26 cellular contexts compared by ENCODE assay signal in the genomic region with DNA sequence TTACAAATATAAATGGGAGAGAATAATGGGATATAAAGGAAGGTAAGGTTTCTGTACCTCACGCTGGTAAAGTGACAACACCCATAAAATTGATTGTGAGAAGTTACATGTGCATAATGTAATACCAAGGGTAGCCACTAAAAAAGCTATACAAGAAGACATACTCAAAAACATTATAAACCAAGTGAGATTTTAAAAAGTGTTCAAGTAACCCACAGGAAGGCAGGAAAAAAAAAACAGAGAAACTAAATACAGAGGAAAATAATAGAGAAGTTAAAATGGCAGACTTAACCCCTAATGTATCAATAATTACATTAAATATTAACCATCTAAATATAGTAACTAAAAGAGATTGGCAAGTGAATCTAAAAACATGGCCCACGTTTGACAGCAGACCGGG.
"Had no signal": no experiment of that assay in that cellular context is flagged by ENCODE, and none has a peak within 500 bp of the region (broad histone marks: within the 10 kb centered on the region; RNA-seq: fewer than 3 reads in every experiment).

No MANE protein-coding gene starts in this region.

- ATAC-seq: left ventricle myocardium superior; mucosa of descending colon; natural killer cell treated with Interleukin-12 subunit alpha and Interleukin-12 subunit beta and Interleukin-15 and Interleukin-18, amount 100 ng/mL, for 72 hours; sciatic nerve had no signal

- H3K4me3 ChIP-seq: colonic mucosa, esophagus squamous epithelium, lung, mucosa of descending colon, neural progenitor cell, prostate gland, right atrium auricular region, smooth muscle cell, stomach, thyroid gland had no signal

- H3K27me3 Mint-ChIP-seq: naive B cell had no signal

- DNase-seq: colonic mucosa; effector CD8-positive, alpha-beta T cell; erythroblast; esophagus squamous epithelium; head of caudate nucleus; left ventricle myocardium superior; mucosa of descending colon; naive B cell; stimulated activated CD4-positive, alpha-beta T cell treated with anti-CD3 and anti-CD28 coated beads, Interleukin-12 subunit alpha, Interleukin-12 subunit beta, amount 100 ng/mL, for 4 hours; stimulated activated CD4-positive, alpha-beta T cell treated with anti-CD3 and anti-CD28 coated beads, Interleukin-1b, Interleukin-23, amount 100 ng/mL, for 48 hours; stimulated activated CD4-positive, alpha-beta T cell treated with anti-CD3 and anti-CD28 coated beads, Interleukin-4, amount 100 ng/mL, for 1 hour; stimulated activated CD8-positive, alpha-beta memory T cell treated with anti-CD3 and anti-CD28 coated beads, Interleukin-4, amount 100 ng/mL, for 48 hours; stimulated activated naive CD4-positive, alpha-beta T cell treated with Interleukin-2 at 50 U/mL for 16 hours; stomach; thyroid gland; trophoblast cell had no signal

- H3K27ac Mint-ChIP-seq: dendritic cell treated with granulocyte-macrophage colony-stimulating factor and Interleukin-4, amounts not matched to agents 40 ng/mL and 50 ng/mL, for 4 days; memory B cell; natural killer cell treated with Interleukin-12 subunit alpha and Interleukin-12 subunit beta and Interleukin-15 and Interleukin-18, amount 100 ng/mL, for 72 hours; neural progenitor cell had no signal

- H3K9ac ChIP-seq: neural progenitor cell, parathyroid adenoma had no signal

- H3K9me3 Mint-ChIP-seq: dendritic cell treated with granulocyte-macrophage colony-stimulating factor and Interleukin-4, amounts not matched to agents 40 ng/mL and 50 ng/mL, for 4 days; natural killer cell treated with Interleukin-12 subunit alpha and Interleukin-12 subunit beta and Interleukin-15 and Interleukin-18, amount 100 ng/mL, for 72 hours had no signal

- H3K79me2 ChIP-seq: parathyroid adenoma had no signal

- H3K4me1 ChIP-seq: colonic mucosa, esophagus squamous epithelium, parathyroid adenoma, prostate gland, right atrium auricular region, stomach, thyroid gland had no signal

- H3K36me3 Mint-ChIP-seq: natural killer cell treated with Interleukin-12 subunit alpha and Interleukin-12 subunit beta and Interleukin-15 and Interleukin-18, amount 100 ng/mL, for 72 hours had no signal

- H3K4me2 ChIP-seq: neural progenitor cell, smooth muscle cell had no signal

- H3K36me3 ChIP-seq: colonic mucosa, esophagus squamous epithelium, neural progenitor cell, prostate gland, right atrium auricular region, stomach, thyroid gland had no signal

- H3K27me3 ChIP-seq: colonic mucosa, esophagus squamous epithelium, neural progenitor cell, right atrium auricular region, stomach, thyroid gland had no signal

- H2AFZ ChIP-seq: neural progenitor cell, parathyroid adenoma had no signal

- H3K27ac ChIP-seq: colonic mucosa, esophagus squamous epithelium, neural progenitor cell, parathyroid adenoma, prostate gland, right atrium auricular region, stomach, thyroid gland had no signal

- H3K4me3 Mint-ChIP-seq: dendritic cell treated with granulocyte-macrophage colony-stimulating factor and Interleukin-4, amounts not matched to agents 40 ng/mL and 50 ng/mL, for 4 days; memory B cell; naive B cell; natural killer cell treated with Interleukin-12 subunit alpha and Interleukin-12 subunit beta and Interleukin-15 and Interleukin-18, amount 100 ng/mL, for 72 hours; neural progenitor cell had no signal

- H3K9me3 ChIP-seq: colonic mucosa, esophagus squamous epithelium, mucosa of descending colon, prostate gland, right atrium auricular region, stomach, thyroid gland had no signal
